ENCODE assay signal across 19 cellular contexts in genomic region chr20:50367104-50367674, GRCh38.
DNase-seq lines count a peak whose midpoint lies in the region; ATAC-seq and TF ChIP-seq lines count a peak whose summit lies in the region.
"Had no signal": no experiment of that assay in that cellular context is flagged by ENCODE, and none has a peak within 500 bp of the region (broad histone marks: within the 10 kb centered on the region; RNA-seq: fewer than 3 reads in every experiment).

No MANE protein-coding gene starts in this region.

- H2AFZ ChIP-seq in PC-3 (ENCODE audit: low read length) (no peak overlapping the region), smooth muscle cell (ENCODE audit: low read depth) (no peak overlapping the region)
- H2AFZ ChIP-seq: parathyroid adenoma had no signal

- no peak overlapping the region for H3K27ac Mint-ChIP-seq in activated T-helper 17 cell treated with anti-CD3 and anti-CD28 coated beads, Interleukin-2, amount 50 U/mL, for 72 hours
- H3K27ac Mint-ChIP-seq: CD8-positive, alpha-beta T cell; endodermal cell; memory B cell; WTC11 had no signal

- no peaks in the 10 kb centered on the region for H3F3A ChIP-seq in PC-3 (ENCODE audit: low read length, unreplicated experiment)
- H3F3A ChIP-seq in smooth muscle cell (ENCODE audit: low read depth), result no peaks in the 10 kb centered on the region

- H2BK5ac ChIP-seq in mesendoderm (ENCODE audit: low read length), result no peak overlapping the region

- no peak overlapping the region for H3K18ac ChIP-seq in mesendoderm (ENCODE audit: low read length)

- no peak overlapping the region for H4K5ac ChIP-seq in mesendoderm (ENCODE audit: low read length)

- H3K9me3 ChIP-seq in PC-3 (ENCODE audit: low read length) (no peaks in the 10 kb centered on the region), smooth muscle cell (replicated peaks; ENCODE audit: low read depth) (no peaks in the 10 kb centered on the region)
- H3K9me3 ChIP-seq: SJCRH30, uterus had no signal

- H3K56ac ChIP-seq in mesendoderm (ENCODE audit: low read length), result no peak overlapping the region

- H2AK5ac ChIP-seq in mesendoderm (ENCODE audit: low read length), result no peak overlapping the region

- H3K4me1 Mint-ChIP-seq in activated T-helper 17 cell treated with anti-CD3 and anti-CD28 coated beads, Interleukin-2, amount 50 U/mL, for 72 hours, result peaks cover 6% of the 10 kb centered on the region
- H3K4me1 Mint-ChIP-seq: endodermal cell, memory B cell had no signal

- peak overlapping the region; percentile 45 for H3K4me2 ChIP-seq in PC-3 (ENCODE audit: low read length)
- peak overlapping the region; percentile 43 for H3K4me2 ChIP-seq in smooth muscle cell
- no peak overlapping the region for H3K4me2 ChIP-seq in mesendoderm (ENCODE audit: low read length)

- no peak overlapping the region for H3K23ac ChIP-seq in mesendoderm (ENCODE audit: low read length)

- H2BK120ac ChIP-seq in mesendoderm (ENCODE audit: low read depth, low read length), result no peak overlapping the region

- POLR2A ChIA-PET in PC-3 (lab: Charles Lee; ENCODE audit: unreplicated experiment), result no interaction called here

- no peaks in the 10 kb centered on the region for H3K9me2 ChIP-seq in PC-3 (replicated peaks; ENCODE audit: low read length)

- ATAC-seq in PC-3 (no peak), HG02938 (IDR thresholded peaks at IDR 0.05; ENCODE audit: unreplicated experiment) (no peak)
- no peak for ATAC-seq in activated T-helper 17 cell treated with anti-CD3 and anti-CD28 coated beads, Interleukin-2, amount 50 U/mL, for 72 hours (replicated peaks)
- ATAC-seq: CD8-positive, alpha-beta T cell; natural killer cell treated with Interleukin-12 subunit alpha and Interleukin-12 subunit beta and Interleukin-15 and Interleukin-18, amount 100 ng/mL, for 72 hours; WTC11 had no signal

- no peak overlapping the region for H3K9ac ChIP-seq in PC-3 (ENCODE audit: low read length)
- no peak overlapping the region for H3K9ac ChIP-seq in smooth muscle cell (ENCODE audit: low read depth)
- H3K9ac ChIP-seq in mesendoderm (ENCODE audit: low read length), result no peak overlapping the region
- H3K9ac ChIP-seq: parathyroid adenoma had no signal

- intact Hi-C loops in PC-3 (cut with micrococcal nuclease), result no loop called here

- no peak overlapping the region for H4K8ac ChIP-seq in mesendoderm (ENCODE audit: low read depth, low read length)

- H3K4me3 Mint-ChIP-seq in activated T-helper 17 cell treated with anti-CD3 and anti-CD28 coated beads, Interleukin-2, amount 50 U/mL, for 72 hours, result no peak overlapping the region
- H3K4me3 Mint-ChIP-seq: CD8-positive, alpha-beta T cell; endodermal cell; memory B cell; WTC11 had no signal

- H3K4me1 ChIP-seq in PC-3 (ENCODE audit: insufficient read depth, low read length), result peaks cover 10% of the 10 kb centered on the region
- H3K4me1 ChIP-seq in smooth muscle cell (ENCODE audit: low read depth), result no peaks in the 10 kb centered on the region
- H3K4me1 ChIP-seq in mesendoderm (ENCODE audit: control insufficient read depth, low read depth, low read length), result no peaks in the 10 kb centered on the region
- H3K4me1 ChIP-seq: parathyroid adenoma, uterus had no signal

- TF ChIP-seq CTCF in PC-3 (conservative IDR thresholded peaks at IDR 0.05; ENCODE audit: low read depth, low read length) (no peak), smooth muscle cell (IDR thresholded peaks at IDR 0.05; ENCODE audit: borderline replicate concordance, insufficient read depth, poor library complexity, severe bottlenecking) (no peak)

- H3K79me2 ChIP-seq in PC-3 (ENCODE audit: low read length), result no peaks in the 10 kb centered on the region
- H3K79me2 ChIP-seq in smooth muscle cell (ENCODE audit: low read depth), result no peaks in the 10 kb centered on the region
- H3K79me2 ChIP-seq in mesendoderm (ENCODE audit: control insufficient read depth, insufficient read depth, low read length), result no peaks in the 10 kb centered on the region
- H3K79me2 ChIP-seq: parathyroid adenoma had no signal

- H3K4me3 ChIP-seq in PC-3 (ENCODE audit: low read length), result no peak overlapping the region
- H3K4me3 ChIP-seq in smooth muscle cell, result no peak overlapping the region
- no peak overlapping the region for H3K4me3 ChIP-seq in mesendoderm (ENCODE audit: low read length)
- H3K4me3 ChIP-seq: SJCRH30, uterus had no signal

- H3K79me1 ChIP-seq in mesendoderm (ENCODE audit: low read length), result no peaks in the 10 kb centered on the region

- H3K9me3 Mint-ChIP-seq in activated T-helper 17 cell treated with anti-CD3 and anti-CD28 coated beads, Interleukin-2, amount 50 U/mL, for 72 hours, result no peaks in the 10 kb centered on the region
- H3K9me3 Mint-ChIP-seq: activated CD4-positive, alpha-beta memory T cell treated with anti-CD3 and anti-CD28 coated beads, Interleukin-2, amount 10 ng/mL, durations not matched to agents 7 days and 5 days; CD8-positive, alpha-beta T cell; endodermal cell had no signal

- BruUV-seq in PC-3 (replicated peaks; lab: Mats Ljungman, UMichigan), result no TSS peak

- H3K27me3 ChIP-seq in PC-3 (ENCODE audit: low read length) (no peaks in the 10 kb centered on the region), smooth muscle cell (ENCODE audit: low read depth) (no peaks in the 10 kb centered on the region), mesendoderm (ENCODE audit: insufficient read depth, low read length, poor library complexity) (no peaks in the 10 kb centered on the region)
- H3K27me3 ChIP-seq: SJCRH30, uterus had no signal

- DNase-seq in H4 (ENCODE audit: low spot score) (peak; percentile 27), PC-3 (no peak), iris pigment epithelial cell (ENCODE audit: low read depth) (peak; percentile 24), smooth muscle cell (lab: John Stamatoyannopoulos, UW; ENCODE audit: unreplicated experiment) (no peak), mesendoderm (no peak)
- DNase-seq: activated gamma-delta T cell, endodermal cell, KG1, substantia nigra had no signal

- no peaks in the 10 kb centered on the region for H3K36me3 Mint-ChIP-seq in activated T-helper 17 cell treated with anti-CD3 and anti-CD28 coated beads, Interleukin-2, amount 50 U/mL, for 72 hours (ENCODE audit: low read depth)
- H3K36me3 Mint-ChIP-seq: CD8-positive, alpha-beta T cell; WTC11 had no signal

- no peaks in the 10 kb centered on the region for H4K20me1 ChIP-seq in PC-3 (ENCODE audit: low read length)
- no peaks in the 10 kb centered on the region for H4K20me1 ChIP-seq in smooth muscle cell (ENCODE audit: low read depth)

- H3K4ac ChIP-seq in mesendoderm (ENCODE audit: low read depth, low read length), result no peak overlapping the region

- H3K36me3 ChIP-seq in PC-3 (ENCODE audit: low read depth, low read length) (no peaks in the 10 kb centered on the region), smooth muscle cell (ENCODE audit: low read depth) (no peaks in the 10 kb centered on the region), mesendoderm (ENCODE audit: control insufficient read depth, insufficient read depth, low read length) (no peaks in the 10 kb centered on the region)
- H3K36me3 ChIP-seq: SJCRH30, uterus had no signal

- WGBS in smooth muscle cell (ENCODE audit: low lambda C conversion rate), result 44% methylated on average over 5 of the region's 5 CpGs
- WGBS in mesendoderm (ENCODE audit: extremely low coverage, insufficient coverage, low lambda C conversion rate), result no CpG with 5 or more reads among the region's 5 CpGs

- CTCF ChIA-PET in PC-3 (lab: Charles Lee), result no interaction called here

- no peak overlapping the region for H2BK15ac ChIP-seq in mesendoderm (replicated peaks; ENCODE audit: low read depth)

- no peak overlapping the region for H3K27ac ChIP-seq in PC-3 (ENCODE audit: low read length)
- H3K27ac ChIP-seq in smooth muscle cell (ENCODE audit: low read depth), result no peak overlapping the region
- no peak overlapping the region for H3K27ac ChIP-seq in mesendoderm (ENCODE audit: low read depth, low read length)
- H3K27ac ChIP-seq: SJCRH30, uterus had no signal

- H3K27me3 Mint-ChIP-seq in activated T-helper 17 cell treated with anti-CD3 and anti-CD28 coated beads, Interleukin-2, amount 50 U/mL, for 72 hours, result no peaks in the 10 kb centered on the region

Comparison
In these comparisons a context has a peak if more than half of its experiments do, and no peak if none do; other contexts are left out.
1. DNase-seq: peak in H4 (single experiment) and iris pigment epithelial cell (single experiment); none in PC-3 (single experiment), smooth muscle cell (single experiment) and mesendoderm (single experiment).